ENCODE assay signal across 21 cellular contexts in genomic region chr17:31452101-31452500, GRCh38.
A peak's percentile ranks its signal among the peaks of the same experiment; 100 is the strongest.
DNase-seq lines count a peak whose midpoint lies in the region; ATAC-seq and TF ChIP-seq lines count a peak whose summit lies in the region.
"Had no signal": no experiment of that assay in that cellular context is flagged by ENCODE, and none has a peak within 500 bp of the region (broad histone marks: within the 10 kb centered on the region; RNA-seq: fewer than 3 reads in every experiment).

No MANE protein-coding gene starts in this region.

- TF ChIP-seq CTCF in AG10803 (conservative IDR thresholded peaks at IDR 0.05; ENCODE audit: low read length), result no peak
- no peak for TF ChIP-seq CTCF in neural cell (IDR thresholded peaks at IDR 0.05; ENCODE audit: poor library complexity, severe bottlenecking)
- TF ChIP-seq CTCF in natural killer cell (IDR thresholded peaks at IDR 0.05), result no peak

- no peak for TF ChIP-seq EP300 in neural cell (conservative IDR thresholded peaks at IDR 0.05; ENCODE audit: poor library complexity, severe bottlenecking)

- no peak for TF ChIP-seq RAD21 in neural cell (conservative IDR thresholded peaks at IDR 0.05)

- no peaks in the 10 kb centered on the region for H3K9me2 ChIP-seq in GM23248 (ENCODE audit: insufficient read depth)
- no peaks in the 10 kb centered on the region for H3K9me2 ChIP-seq in neural cell (ENCODE audit: insufficient read depth, low read length)

- H3K27me3 ChIP-seq in GM23248 (replicated peaks; ENCODE audit: insufficient read depth) (peaks cover 7% of the 10 kb centered on the region), neural cell (ENCODE audit: insufficient read depth, low read depth, low read length) (no peaks in the 10 kb centered on the region)
- H3K27me3 ChIP-seq: breast epithelium, SJSA1, suprapubic skin, vagina had no signal

- ATAC-seq in natural killer cell, result no peak
- ATAC-seq in activated T-cell treated with anti-CD3 and anti-CD28 coated beads, Interleukin-2, amount 50 U/mL, for 4 hours, result no peak
- no peak for ATAC-seq in GM18498 (IDR thresholded peaks at IDR 0.05; ENCODE audit: unreplicated experiment)
- no peak for ATAC-seq in GM18907 (IDR thresholded peaks at IDR 0.05; ENCODE audit: unreplicated experiment)

- in situ Hi-C loops in GM23248 (cut with MboI), result no loop called here

- no peak overlapping the region for H2AFZ ChIP-seq in GM23248
- no peak overlapping the region for H2AFZ ChIP-seq in neural cell (ENCODE audit: low read depth, low read length)

- H4K20me1 ChIP-seq in GM23248 (ENCODE audit: insufficient read depth) (no peaks in the 10 kb centered on the region), neural cell (ENCODE audit: insufficient read depth) (no peaks in the 10 kb centered on the region)

- H3K79me2 ChIP-seq in GM23248 (ENCODE audit: insufficient read depth) (no peaks in the 10 kb centered on the region), neural cell (replicated peaks; ENCODE audit: insufficient read depth, low read length) (no peaks in the 10 kb centered on the region)

- H3K9ac ChIP-seq in GM23248 (no peak overlapping the region), neural cell (ENCODE audit: low read length) (peak overlapping the region; percentile 40)

- DNase-seq in AG10803 (ENCODE audit: low read depth), result peak; percentile 17
- DNase-seq in GM23248, result peak; percentile 59
- peak; percentile 32 for DNase-seq in amniotic epithelial cell (ENCODE audit: low read depth)
- DNase-seq in natural killer cell, result no peak
- no peak for DNase-seq in activated T-cell treated with anti-CD3 and anti-CD28 coated beads, Interleukin-2, amount 50 U/mL, for 4 hours
- DNase-seq: activated CD4-positive, alpha-beta T cell treated with anti-CD3 and anti-CD28 coated beads for 48 hours; cortex of kidney; DND-41; NCI-H1092 treated with DMSO at 0.1 percent for 48 hours; NCI-H2029 treated with DMSO at 0.1 percent for 48 hours; NCI-H82 had no signal

- no peaks in the 10 kb centered on the region for H3K4me1 ChIP-seq in GM23248 (ENCODE audit: insufficient read depth)
- H3K4me1 ChIP-seq: breast epithelium, SJSA1, suprapubic skin, vagina had no signal

- H3K4me3 ChIP-seq in AG10803 (ENCODE audit: low read length) (no peak overlapping the region), GM23248 (no peak overlapping the region), neural cell (ENCODE audit: low read length) (no peak overlapping the region)
- H3K4me3 ChIP-seq: breast epithelium, SJSA1, suprapubic skin, vagina had no signal

- H3K9me3 Mint-ChIP-seq in natural killer cell, result no peaks in the 10 kb centered on the region
- no peaks in the 10 kb centered on the region for H3K9me3 Mint-ChIP-seq in activated T-cell treated with anti-CD3 and anti-CD28 coated beads, Interleukin-2, amount 50 U/mL, for 4 hours
- H3K9me3 Mint-ChIP-seq: activated T-helper 2 cell treated with anti-CD3 and anti-CD28 coated beads, Interferon-gamma antibody, Interleukin-2, Interleukin-4, amounts not matched to agents 10 μg/mL and 5 μg/mL and 100 μg/mL, durations not matched to agents 14 hours and 24 hours and 36 hours; mesothelial cell of epicardium; nephron had no signal

- H3F3A ChIP-seq in GM23248 (ENCODE audit: insufficient read depth) (no peaks in the 10 kb centered on the region), neural cell (ENCODE audit: insufficient read depth, low read length, poor library complexity, severe bottlenecking) (no peaks in the 10 kb centered on the region)

- H3K36me3 Mint-ChIP-seq in natural killer cell, result no peaks in the 10 kb centered on the region
- no peaks in the 10 kb centered on the region for H3K36me3 Mint-ChIP-seq in activated T-cell treated with anti-CD3 and anti-CD28 coated beads, Interleukin-2, amount 50 U/mL, for 4 hours (ENCODE audit: insufficient read depth)
- H3K36me3 Mint-ChIP-seq: mesothelial cell of epicardium had no signal

- H3K4me2 ChIP-seq in GM23248 (ENCODE audit: unreplicated experiment) (no peak overlapping the region), neural cell (ENCODE audit: low read length) (no peak overlapping the region)

- no peaks in the 10 kb centered on the region for H3K9me3 ChIP-seq in GM23248 (ENCODE audit: low read depth)
- H3K9me3 ChIP-seq in neural cell (ENCODE audit: low read length), result no peaks in the 10 kb centered on the region
- H3K9me3 ChIP-seq: breast epithelium, SJSA1, suprapubic skin, vagina had no signal

- 54 to 58% methylated on average over 4 of the region's 4 CpGs for WGBS in GM23248 (ENCODE audit: low coverage in 1 of 2, low lambda C conversion rate in 2 of 2, missing lambda C conversion rate in 2 of 2), 2 experiments

- intact Hi-C loops in natural killer cell (cut with micrococcal nuclease), result no loop called here

- H3K4me3 Mint-ChIP-seq in natural killer cell, result no peak overlapping the region
- no peak overlapping the region for H3K4me3 Mint-ChIP-seq in activated T-cell treated with anti-CD3 and anti-CD28 coated beads, Interleukin-2, amount 50 U/mL, for 4 hours
- H3K4me3 Mint-ChIP-seq: mesothelial cell of epicardium, nephron had no signal

- H3K27ac Mint-ChIP-seq in natural killer cell, result no peak overlapping the region
- H3K27ac Mint-ChIP-seq: activated T-helper 2 cell treated with anti-CD3 and anti-CD28 coated beads, Interferon-gamma antibody, Interleukin-2, Interleukin-4, amounts not matched to agents 10 μg/mL and 5 μg/mL and 100 μg/mL, durations not matched to agents 14 hours and 24 hours and 36 hours; mesothelial cell of epicardium; nephron had no signal

- H3K27me3 Mint-ChIP-seq in natural killer cell (ENCODE audit: low read depth in 2 of 2), result peaks cover 0 to 8% of the 10 kb centered on the region in 2 donors
- H3K27me3 Mint-ChIP-seq in activated T-cell treated with anti-CD3 and anti-CD28 coated beads, Interleukin-2, amount 50 U/mL, for 4 hours (ENCODE audit: low read depth), result no peaks in the 10 kb centered on the region

- H3K27ac ChIP-seq in GM23248 (no peak overlapping the region), neural cell (ENCODE audit: low read length) (no peak overlapping the region)
- H3K27ac ChIP-seq: breast epithelium, SJSA1, suprapubic skin, vagina had no signal

- no peaks in the 10 kb centered on the region for H3K4me1 Mint-ChIP-seq in natural killer cell
- H3K4me1 Mint-ChIP-seq in activated T-cell treated with anti-CD3 and anti-CD28 coated beads, Interleukin-2, amount 50 U/mL, for 4 hours (ENCODE audit: low read depth), result no peaks in the 10 kb centered on the region

- H3K36me3 ChIP-seq in GM23248 (ENCODE audit: low read depth) (no peaks in the 10 kb centered on the region), neural cell (ENCODE audit: insufficient read depth, low read length) (no peaks in the 10 kb centered on the region)
- H3K36me3 ChIP-seq: breast epithelium, SJSA1, suprapubic skin, vagina had no signal

TF ChIP-seq in neural cell, 6 proteins besides CTCF, POLR2A, EP300 and RAD21:
- TF ChIP-seq TAF1 (IDR thresholded peaks at IDR 0.05; ENCODE audit: low read depth), result no peak
- TF ChIP-seq REST (IDR thresholded peaks at IDR 0.05; ENCODE audit: borderline replicate concordance), result no peak
- TF ChIP-seq EZH2 (IDR thresholded peaks at IDR 0.05; ENCODE audit: borderline replicate concordance, insufficient read depth, low read length, poor library complexity, severe bottlenecking), result no peak
- TF ChIP-seq SMC3 (conservative IDR thresholded peaks at IDR 0.05; ENCODE audit: poor library complexity), result no peak
- no peak for TF ChIP-seq POLR2AphosphoS5 (IDR thresholded peaks at IDR 0.05)
- no peak for TF ChIP-seq MXI1 (conservative IDR thresholded peaks at IDR 0.05; ENCODE audit: poor library complexity, severe bottlenecking)

Comparison
In these comparisons a context has a peak if more than half of its experiments do, and no peak if none do; other contexts are left out.
1. DNase-seq: peak in AG10803 (single experiment), GM23248 (single experiment) and amniotic epithelial cell (single experiment); none in natural killer cell (single experiment) and activated T-cell treated with anti-CD3 and anti-CD28 coated beads, Interleukin-2, amount 50 U/mL, for 4 hours (single experiment).